15 cellular contexts compared by ENCODE assay signal in genomic region chr2:181239400-181239799, GRCh38.
DNase-seq lines count a peak whose midpoint lies in the region; ATAC-seq and TF ChIP-seq lines count a peak whose summit lies in the region.
"Had no signal": no experiment of that assay in that cellular context is flagged by ENCODE, and none has a peak within 500 bp of the region (broad histone marks: within the 10 kb centered on the region; RNA-seq: fewer than 3 reads in every experiment).

No MANE protein-coding gene starts in this region.

- no peaks in the 10 kb centered on the region for H4K20me1 ChIP-seq in KMS-11 (ENCODE audit: insufficient read depth)

- ATAC-seq in gastrocnemius medialis (no peak), HG02840 (IDR thresholded peaks at IDR 0.05; ENCODE audit: low FRiP score, unreplicated experiment) (no peak)

- no peak overlapping the region for H3K4me3 Mint-ChIP-seq in activated CD4-positive, alpha-beta memory T cell treated with anti-CD3 and anti-CD28 coated beads for 36 hours
- H3K4me3 Mint-ChIP-seq in activated CD4-positive, alpha-beta memory T cell treated with anti-CD3 and anti-CD28 coated beads, Interleukin-2, amount 10 ng/mL, durations not matched to agents 7 days and 5 days = no peak overlapping the region
- H3K4me3 Mint-ChIP-seq: T-helper 1 cell treated with Interleukin-12 subunit alpha and Interleukin-12 subunit beta and Interleukin-4 antibody, amounts not matched to agents 30 μg/mL and 1 μg/mL, for 36 hours had no signal

- H3K4me3 ChIP-seq in KMS-11 (IDR thresholded peaks at IDR 0.05; ENCODE audit: insufficient read depth, low read depth, low read length) (no peak overlapping the region), cardiac fibroblast (replicated peaks in 1 of 2; ENCODE audit: low read depth in 2 of 2, low read length in 2 of 2) (no peak overlapping the region), retinal pigment epithelial cell (ENCODE audit: low read length) (no peak overlapping the region), gastrocnemius medialis (no peak overlapping the region)
- H3K4me3 ChIP-seq: HAP-1 had no signal

- no peaks in the 10 kb centered on the region for H3K9me3 Mint-ChIP-seq in activated CD4-positive, alpha-beta memory T cell treated with anti-CD3 and anti-CD28 coated beads for 36 hours
- H3K9me3 Mint-ChIP-seq in activated CD4-positive, alpha-beta memory T cell treated with anti-CD3 and anti-CD28 coated beads, Interleukin-2, amount 10 ng/mL, durations not matched to agents 7 days and 5 days = peaks cover 13% of the 10 kb centered on the region

- H3K4me2 ChIP-seq in KMS-11 = no peak overlapping the region

- H3K36me3 Mint-ChIP-seq in activated CD4-positive, alpha-beta memory T cell treated with anti-CD3 and anti-CD28 coated beads for 36 hours = peaks cover 1% of the 10 kb centered on the region
- H3K36me3 Mint-ChIP-seq in activated CD4-positive, alpha-beta memory T cell treated with anti-CD3 and anti-CD28 coated beads, Interleukin-2, amount 10 ng/mL, durations not matched to agents 7 days and 5 days (ENCODE audit: low read depth) = peaks cover 55% of the 10 kb centered on the region

- in situ Hi-C loops in gastrocnemius medialis (cut with MboI; ENCODE audit: low sequenced_read_pairs in 4 of 4) = no loop called here

- intact Hi-C loops in activated CD4-positive, alpha-beta memory T cell treated with anti-CD3 and anti-CD28 coated beads for 36 hours (cut with micrococcal nuclease) = no loop called here
- intact Hi-C loops in gastrocnemius medialis (cut with DNase I; ENCODE audit: low total_unique reads) = no loop called here

- H3K36me3 ChIP-seq in KMS-11 (ENCODE audit: insufficient read depth) (no peaks in the 10 kb centered on the region), gastrocnemius medialis (no peaks in the 10 kb centered on the region)
- H3K36me3 ChIP-seq: HAP-1 had no signal

- no peak overlapping the region for H3K9ac ChIP-seq in KMS-11

- DNase-seq in activated CD4-positive, alpha-beta memory T cell treated with anti-CD3 and anti-CD28 coated beads for 36 hours = peak; percentile 16
- no peak for DNase-seq in activated CD4-positive, alpha-beta memory T cell treated with anti-CD3 and anti-CD28 coated beads, Interleukin-2, amount 10 ng/mL, durations not matched to agents 7 days and 5 days
- DNase-seq in cardiac fibroblast (ENCODE audit: low read depth in 2 of 2) (peak; percentile 1 to 18), retinal pigment epithelial cell (ENCODE audit: low read depth) (no peak), gastrocnemius medialis (no peak), OCI-M2 (lab: John Stamatoyannopoulos, UW; ENCODE audit: unreplicated experiment) (no peak)
- DNase-seq: activated T-cell treated with anti-CD3 and anti-CD28 coated beads, Interleukin-2, amount 50 U/mL, for 48 hours; C1 segment of cervical spinal cord; cortex of kidney; NCI-H226; stimulated activated naive CD4-positive, alpha-beta T cell treated with Interleukin-2 at 50 U/mL for 16 hours had no signal

- H3K27ac ChIP-seq in KMS-11 (no peak overlapping the region), gastrocnemius medialis (no peak overlapping the region)

- POLR2A ChIA-PET in activated CD4-positive, alpha-beta memory T cell treated with anti-CD3 and anti-CD28 coated beads for 36 hours (lab: Charles Lee) = no interaction called here
- POLR2A ChIA-PET in activated CD4-positive, alpha-beta memory T cell treated with anti-CD3 and anti-CD28 coated beads, Interleukin-2, amount 10 ng/mL, durations not matched to agents 7 days and 5 days (lab: Charles Lee) = interaction anchor here (6.1 kb wide), 1 partner anchor 218 kb away, joined by 39 read pairs; the partner anchor contains the start of gene ITGA4

- no peaks in the 10 kb centered on the region for H3K9me3 ChIP-seq in gastrocnemius medialis
- H3K9me3 ChIP-seq: HAP-1 had no signal

- CTCF ChIA-PET in activated CD4-positive, alpha-beta memory T cell treated with anti-CD3 and anti-CD28 coated beads for 36 hours (lab: Charles Lee) = interaction anchor here (0.6 kb wide), 1 partner anchor 16 kb away, joined by 4 read pairs; no protein-coding TSS in a partner anchor
- CTCF ChIA-PET in activated CD4-positive, alpha-beta memory T cell treated with anti-CD3 and anti-CD28 coated beads, Interleukin-2, amount 10 ng/mL, durations not matched to agents 7 days and 5 days (lab: Charles Lee) = no interaction called here

- H3K27me3 ChIP-seq in KMS-11 (ENCODE audit: insufficient read depth, low read depth) (no peaks in the 10 kb centered on the region), gastrocnemius medialis (no peaks in the 10 kb centered on the region)

- TF ChIP-seq CTCF in KMS-11 (conservative IDR thresholded peaks at IDR 0.05; ENCODE audit: low read depth, low read length) (peak; percentile 40), cardiac fibroblast (IDR thresholded peaks at IDR 0.05; ENCODE audit: low read depth, low read length) (no peak), retinal pigment epithelial cell (conservative IDR thresholded peaks at IDR 0.05; ENCODE audit: low read depth, low read length) (peak; percentile 15), gastrocnemius medialis (IDR thresholded peaks at IDR 0.05 in 4 of 5, conservative IDR thresholded peaks at IDR 0.05 in 1 of 5) (no peak)

- H3K27ac Mint-ChIP-seq in activated CD4-positive, alpha-beta memory T cell treated with anti-CD3 and anti-CD28 coated beads for 36 hours = no peak overlapping the region
- no peak overlapping the region for H3K27ac Mint-ChIP-seq in activated CD4-positive, alpha-beta memory T cell treated with anti-CD3 and anti-CD28 coated beads, Interleukin-2, amount 10 ng/mL, durations not matched to agents 7 days and 5 days
- H3K27ac Mint-ChIP-seq: T-helper 1 cell treated with Interleukin-12 subunit alpha and Interleukin-12 subunit beta and Interleukin-4 antibody, amounts not matched to agents 30 μg/mL and 1 μg/mL, for 36 hours had no signal

- no peak for TF ChIP-seq POLR2A in gastrocnemius medialis (IDR thresholded peaks at IDR 0.05)

- H3K27me3 Mint-ChIP-seq in activated CD4-positive, alpha-beta memory T cell treated with anti-CD3 and anti-CD28 coated beads for 36 hours = no peaks in the 10 kb centered on the region
- H3K27me3 Mint-ChIP-seq in activated CD4-positive, alpha-beta memory T cell treated with anti-CD3 and anti-CD28 coated beads, Interleukin-2, amount 10 ng/mL, durations not matched to agents 7 days and 5 days = no peaks in the 10 kb centered on the region

- peaks cover 36% of the 10 kb centered on the region for H3K4me1 Mint-ChIP-seq in activated CD4-positive, alpha-beta memory T cell treated with anti-CD3 and anti-CD28 coated beads for 36 hours (ENCODE audit: low read depth)
- H3K4me1 Mint-ChIP-seq in activated CD4-positive, alpha-beta memory T cell treated with anti-CD3 and anti-CD28 coated beads, Interleukin-2, amount 10 ng/mL, durations not matched to agents 7 days and 5 days = peaks cover 82% of the 10 kb centered on the region

- H3K79me2 ChIP-seq in KMS-11 (ENCODE audit: insufficient read depth, low read depth) = no peaks in the 10 kb centered on the region

- H3K4me1 ChIP-seq in KMS-11 (ENCODE audit: low read depth, poor library complexity, severe bottlenecking) (no peaks in the 10 kb centered on the region), gastrocnemius medialis (no peaks in the 10 kb centered on the region)

- no peak overlapping the region for H2AFZ ChIP-seq in KMS-11 (ENCODE audit: low read depth)

Comparison
In these comparisons a context has a peak if more than half of its experiments do, and no peak if none do; other contexts are left out.
1. DNase-seq: peak in activated CD4-positive, alpha-beta memory T cell treated with anti-CD3 and anti-CD28 coated beads for 36 hours (single experiment) and cardiac fibroblast (2 of 2); none in activated CD4-positive, alpha-beta memory T cell treated with anti-CD3 and anti-CD28 coated beads, Interleukin-2, amount 10 ng/mL, durations not matched to agents 7 days and 5 days (single experiment), retinal pigment epithelial cell (single experiment), gastrocnemius medialis (0 of 2) and OCI-M2 (single experiment).
2. CTCF ChIP-seq: peak in KMS-11 (single experiment) and retinal pigment epithelial cell (single experiment); none in cardiac fibroblast (single experiment) and gastrocnemius medialis (0 of 5).